11 cellular contexts compared by ENCODE assay signal in the genomic region with DNA sequence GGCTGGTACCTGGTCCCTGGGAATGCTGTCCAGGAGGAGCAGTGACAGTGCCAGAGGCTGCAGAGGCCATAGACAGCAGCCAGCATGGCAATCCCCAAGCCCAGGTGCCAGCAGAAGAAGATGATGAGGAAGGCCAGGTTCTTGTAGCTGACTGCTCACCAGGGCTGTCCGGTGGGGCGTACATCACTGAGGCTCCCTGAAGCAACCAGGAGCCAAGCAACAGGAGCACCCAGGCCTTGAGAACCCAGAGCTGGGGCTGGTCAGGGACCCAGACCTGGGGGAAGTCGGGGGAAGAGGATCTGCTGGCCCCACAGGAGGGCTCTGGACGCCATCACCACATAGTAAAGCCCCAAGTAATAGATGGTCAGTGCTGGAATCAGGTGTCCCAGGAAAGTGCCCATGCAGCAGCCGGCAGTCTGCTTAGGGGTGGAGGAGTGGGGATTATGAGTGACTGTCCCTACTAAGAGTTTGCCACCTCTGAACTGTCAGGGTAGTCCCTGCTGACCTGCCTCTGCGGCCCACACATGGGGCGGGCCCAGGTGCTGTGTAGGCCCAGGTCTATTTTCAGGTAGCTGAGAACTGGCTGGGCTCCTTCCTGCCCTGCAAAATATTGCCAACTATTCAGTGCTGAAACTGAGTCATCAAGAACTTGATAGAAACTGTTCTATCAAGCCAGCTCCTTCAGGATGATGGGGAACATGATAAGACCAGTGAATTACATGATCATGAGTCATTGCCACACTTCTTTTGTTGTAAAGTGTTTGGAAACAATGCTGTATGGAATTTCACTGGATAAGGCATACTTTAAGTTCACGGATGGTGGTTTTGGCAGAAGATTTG.
DNase-seq lines count a peak whose midpoint lies in the region; ATAC-seq and TF ChIP-seq lines count a peak whose summit lies in the region.
"Had no signal": no experiment of that assay in that cellular context is flagged by ENCODE, and none has a peak within 500 bp of the region (broad histone marks: within the 10 kb centered on the region; RNA-seq: fewer than 3 reads in every experiment).

No MANE protein-coding gene starts in this region.

- H2AFZ ChIP-seq in GM23248 = no peak overlapping the region

- TF ChIP-seq CTCF in RWPE1 (conservative IDR thresholded peaks at IDR 0.05; ENCODE audit: low read depth) (no peak), fibroblast of pulmonary artery (IDR thresholded peaks at IDR 0.05; ENCODE audit: low read length, missing control alignments) (no peak), gastrocnemius medialis (IDR thresholded peaks at IDR 0.05 in 4 of 5, conservative IDR thresholded peaks at IDR 0.05 in 1 of 5) (no peak)

- H3K27me3 ChIP-seq in GM23248 (replicated peaks; ENCODE audit: insufficient read depth) = no peaks in the 10 kb centered on the region
- peaks cover 0 to 3% (median 0%) of the 10 kb centered on the region in 3 donors for H3K27me3 ChIP-seq in gastrocnemius medialis

- no peaks in the 10 kb centered on the region for H3K79me2 ChIP-seq in GM23248 (ENCODE audit: insufficient read depth)

- no peaks in the 10 kb centered on the region for H4K20me1 ChIP-seq in GM23248 (ENCODE audit: insufficient read depth)

- POLR2A ChIA-PET in RWPE1 (lab: Yijun Ruan, JAX; ENCODE audit: low non-redundant PET) = no interaction called here

- intact Hi-C loops in gastrocnemius medialis (cut with DNase I; ENCODE audit: low total_unique reads) = no loop called here

- ATAC-seq in gastrocnemius medialis = peak; percentile 46 to 62
- ATAC-seq in GM18870 (IDR thresholded peaks at IDR 0.05; ENCODE audit: unreplicated experiment) = no peak
- ATAC-seq: left colon had no signal

- no peak overlapping the region for H3K4me3 ChIP-seq in GM23248
- no peak overlapping the region for H3K4me3 ChIP-seq in fibroblast of pulmonary artery (replicated peaks; ENCODE audit: low read depth, low read length)
- no peak overlapping the region for H3K4me3 ChIP-seq in gastrocnemius medialis
- H3K4me3 ChIP-seq: smooth muscle cell had no signal

- 75 to 80% methylated on average over 8 of the region's 8 CpGs for WGBS in GM23248 (ENCODE audit: low coverage in 1 of 2, low lambda C conversion rate in 2 of 2, missing lambda C conversion rate in 2 of 2), 2 experiments

- H3K27ac ChIP-seq in GM23248 = no peak overlapping the region
- peak overlapping the region; percentile 83 for H3K27ac ChIP-seq in RWPE1
- peak overlapping the region in 1 of 4 donors; percentile 46 for H3K27ac ChIP-seq in gastrocnemius medialis

- CTCF ChIA-PET in RWPE1 (lab: Yijun Ruan, JAX) = interaction anchor here (0.9 kb wide), 1 partner anchor 54 kb away, joined by 5 read pairs; no protein-coding TSS in a partner anchor

- H3K4me1 ChIP-seq in GM23248 (ENCODE audit: insufficient read depth) (peaks cover 5% of the 10 kb centered on the region; the same call in 1 of the 2 replicates), gastrocnemius medialis (no peaks in the 10 kb centered on the region)

- H3K9me2 ChIP-seq in GM23248 (ENCODE audit: insufficient read depth) = no peaks in the 10 kb centered on the region

- H3F3A ChIP-seq in GM23248 (ENCODE audit: insufficient read depth) = no peaks in the 10 kb centered on the region; the same call in 1 of the 2 replicates

- no peak overlapping the region for H3K4me2 ChIP-seq in GM23248 (ENCODE audit: unreplicated experiment)
- H3K4me2 ChIP-seq: smooth muscle cell had no signal

- in situ Hi-C loops in GM23248 (cut with MboI) (no loop called here), gastrocnemius medialis (cut with MboI; ENCODE audit: low sequenced_read_pairs in 4 of 4) (no loop called here)

- H3K36me3 ChIP-seq in GM23248 (ENCODE audit: low read depth) (no peaks in the 10 kb centered on the region), gastrocnemius medialis (no peaks in the 10 kb centered on the region)

- no peaks in the 10 kb centered on the region for H3K9me3 ChIP-seq in GM23248 (ENCODE audit: low read depth)
- no peaks in the 10 kb centered on the region for H3K9me3 ChIP-seq in gastrocnemius medialis

- TF ChIP-seq POLR2A in gastrocnemius medialis (IDR thresholded peaks at IDR 0.05) = no peak

- H3K9ac ChIP-seq in GM23248 = no peak overlapping the region

- DNase-seq in GM23248 (peak; percentile 72), RWPE1 (ENCODE audit: low spot score) (peak; percentile 77), fibroblast of pulmonary artery (ENCODE audit: low read depth) (peak; percentile 93), gastrocnemius medialis (no peak), SKM-1 (lab: John Stamatoyannopoulos, UW; ENCODE audit: unreplicated experiment) (no peak), NCI-H526 treated with DMSO at 0.1 percent for 48 hours (lab: John Stamatoyannopoulos, UW) (no peak)
- no peak for DNase-seq in activated T-cell treated with anti-CD3 and anti-CD28 coated beads, Interleukin-2, amount 50 U/mL, for 1 hour
- DNase-seq: left colon, NCI-H526 had no signal

Comparison
In these comparisons a context has a peak if more than half of its experiments do, and no peak if none do; other contexts are left out.
1. DNase-seq: peak in GM23248 (single experiment), RWPE1 (single experiment) and fibroblast of pulmonary artery (single experiment); none in gastrocnemius medialis (0 of 2), SKM-1 (single experiment), activated T-cell treated with anti-CD3 and anti-CD28 coated beads, Interleukin-2, amount 50 U/mL, for 1 hour (single experiment) and NCI-H526 treated with DMSO at 0.1 percent for 48 hours (single experiment).